Comparison of ENCODE assay signal across 9 cellular contexts in genomic region chrX:17655232-17656034, GRCh38.
DNase-seq lines count a peak whose midpoint lies in the region; ATAC-seq, FAIRE-seq and TF ChIP-seq lines count a peak whose summit lies in the region.
"Had no signal": no experiment of that assay in that cellular context is flagged by ENCODE, and none has a peak within 500 bp of the region (broad histone marks: within the 10 kb centered on the region; RNA-seq: fewer than 3 reads in every experiment).

No MANE protein-coding gene starts in this region.

- H3K4me3 Mint-ChIP-seq in central memory CD8-positive, alpha-beta T cell, result peak overlapping the region; percentile 81

- H3K9me3 Mint-ChIP-seq in central memory CD8-positive, alpha-beta T cell, result peaks cover 5% of the 10 kb centered on the region

- H3K4me3 ChIP-seq in left lung (peak overlapping the region in 1 of 2 donors; percentile 9), suprapubic skin (peak overlapping the region; percentile 39)
- H3K4me3 ChIP-seq: A549 had no signal

- ATAC-seq in central memory CD8-positive, alpha-beta T cell (replicated peaks; ENCODE audit: extremely low read depth, poor library complexity, severe bottlenecking), result peak; percentile 44
- ATAC-seq in left lung (peak; percentile 41), HG03521 (IDR thresholded peaks at IDR 0.05; ENCODE audit: unreplicated experiment) (no peak), GM18858 (IDR thresholded peaks at IDR 0.05; ENCODE audit: unreplicated experiment) (no peak)
- ATAC-seq: A549 had no signal

- no peaks in the 10 kb centered on the region for H3K9me3 ChIP-seq in left lung
- no peaks in the 10 kb centered on the region for H3K9me3 ChIP-seq in suprapubic skin
- H3K9me3 ChIP-seq: A549 had no signal

- H3K36me3 ChIP-seq in left lung (no peaks in the 10 kb centered on the region), suprapubic skin (no peaks in the 10 kb centered on the region)

- TF ChIP-seq EP300 in suprapubic skin (IDR thresholded peaks at IDR 0.05), result no peak

- no peak for FAIRE-seq in GM12892 (lab: Jason Lieb, UNC)
- FAIRE-seq: A549 had no signal

- WGBS in suprapubic skin, result 40% methylated on average over 43 of the region's 48 CpGs

- intact Hi-C loops in left lung (cut with DNase I), result no loop called here

- peaks cover 2% of the 10 kb centered on the region for H3K36me3 Mint-ChIP-seq in central memory CD8-positive, alpha-beta T cell (ENCODE audit: insufficient read depth)

- DNase-seq in activated CD4-positive, alpha-beta T cell treated with anti-CD3 and anti-CD28 coated beads for 48 hours, result peak; percentile 21
- DNase-seq in activated CD4-positive, alpha-beta T cell treated with anti-CD3 and anti-CD28 coated beads for 4 hours, result no peak
- DNase-seq in central memory CD8-positive, alpha-beta T cell (ENCODE audit: low spot score in 2 of 2), result no peak
- DNase-seq in left lung (peak in 1 of 2 donors; percentile 63), suprapubic skin (ENCODE audit: low spot score in 2 of 2) (no peak), GM12892 (ENCODE audit: insufficient read length) (no peak)

- H3K27ac ChIP-seq in left lung (no peak overlapping the region), suprapubic skin (no peak overlapping the region)
- H3K27ac ChIP-seq: A549 had no signal

- TF ChIP-seq POLR2A in suprapubic skin (IDR thresholded peaks at IDR 0.05) (no peak), GM12892 (IDR thresholded peaks at IDR 0.05; ENCODE audit: low read depth, low read length) (no peak)

- H3K4me1 Mint-ChIP-seq in central memory CD8-positive, alpha-beta T cell, result peaks cover 13% of the 10 kb centered on the region

- H3K4me1 ChIP-seq in left lung, result no peaks in the 10 kb centered on the region
- H3K4me1 ChIP-seq in suprapubic skin, result peaks cover 10% of the 10 kb centered on the region
- H3K4me1 ChIP-seq: A549 had no signal

- TF ChIP-seq CTCF in left lung (IDR thresholded peaks at IDR 0.05) (no peak), suprapubic skin (IDR thresholded peaks at IDR 0.05) (no peak)

- H3K27me3 Mint-ChIP-seq in central memory CD8-positive, alpha-beta T cell, result peaks cover 20% of the 10 kb centered on the region

- no peak overlapping the region for H3K27ac Mint-ChIP-seq in central memory CD8-positive, alpha-beta T cell (ENCODE audit: low read depth)

- peaks cover 0 to 36% of the 10 kb centered on the region in 2 donors for H3K27me3 ChIP-seq in left lung
- H3K27me3 ChIP-seq in suprapubic skin, result peaks cover 3% of the 10 kb centered on the region

Comparison
In these comparisons a context has a peak if more than half of its experiments do, and no peak if none do; other contexts are left out.
1. ATAC-seq: peak in central memory CD8-positive, alpha-beta T cell (single experiment) and left lung (single experiment); none in HG03521 (single experiment) and GM18858 (single experiment).